ENCODE assay signal across 2 cellular contexts in genomic region chr6:17949168-17949567, GRCh38.
TF ChIP-seq lines count a peak whose summit lies in the region.

No MANE protein-coding gene starts in this region.

TF ChIP-seq in GM23338, 12 proteins besides CTCF, POLR2A, EP300 and RAD21:
- no peak for TF ChIP-seq NANOG (IDR thresholded peaks at IDR 0.05; ENCODE audit: borderline replicate concordance)
- no peak for TF ChIP-seq CREB1 (CRISPR knock-in tag; IDR thresholded peaks at IDR 0.05; ENCODE audit: low read depth)
- TF ChIP-seq ZNF462 (CRISPR knock-in tag; IDR thresholded peaks at IDR 0.05) = no peak
- TF ChIP-seq JUNB (IDR thresholded peaks at IDR 0.05; ENCODE audit: unreplicated experiment) = no peak
- no peak for TF ChIP-seq REST (IDR thresholded peaks at IDR 0.05; ENCODE audit: unreplicated experiment)
- no peak for TF ChIP-seq STAT1 (IDR thresholded peaks at IDR 0.05; ENCODE audit: unreplicated experiment)
TF ChIP-seq in GM23338: peak in this region for 0.

TF ChIP-seq in HepG2, 621 proteins besides CTCF, POLR2A, EP300 and RAD21:
- TF ChIP-seq SRSF4 (IDR thresholded peaks at IDR 0.05; ENCODE audit: low read depth, low read length, poor library complexity, severe bottlenecking) (no peak), ATF1 (CRISPR knock-in tag; IDR thresholded peaks at IDR 0.05) (no peak), ZGPAT (CRISPR knock-in tag; IDR thresholded peaks at IDR 0.05) (no peak), ZSCAN25 (CRISPR knock-in tag; IDR thresholded peaks at IDR 0.05) (no peak), ARID3A (IDR thresholded peaks at IDR 0.05; ENCODE audit: low read depth, low read length) (no peak), PBX2 (CRISPR knock-in tag; IDR thresholded peaks at IDR 0.05) (no peak), MATR3 (CRISPR knock-in tag; IDR thresholded peaks at IDR 0.05) (no peak), HBP1 (CRISPR knock-in tag; IDR thresholded peaks at IDR 0.05; ENCODE audit: low read depth) (no peak), POLR2AphosphoS2 (IDR thresholded peaks at IDR 0.05; ENCODE audit: low read depth, low read length) (no peak), PHF21A (CRISPR knock-in tag; IDR thresholded peaks at IDR 0.05) (no peak), ZNF180 (CRISPR knock-in tag; IDR thresholded peaks at IDR 0.05; ENCODE audit: borderline replicate concordance, low read depth) (no peak), ZNF749 (CRISPR knock-in tag; IDR thresholded peaks at IDR 0.05; ENCODE audit: borderline replicate concordance) (no peak), ZNF777 (CRISPR knock-in tag; IDR thresholded peaks at IDR 0.05) (no peak), HOXD1 (CRISPR knock-in tag; IDR thresholded peaks at IDR 0.05) (no peak)
TF ChIP-seq in HepG2: peak in this region for 0.
